ENCODE assay signal across 8 cellular contexts in the genomic region with DNA sequence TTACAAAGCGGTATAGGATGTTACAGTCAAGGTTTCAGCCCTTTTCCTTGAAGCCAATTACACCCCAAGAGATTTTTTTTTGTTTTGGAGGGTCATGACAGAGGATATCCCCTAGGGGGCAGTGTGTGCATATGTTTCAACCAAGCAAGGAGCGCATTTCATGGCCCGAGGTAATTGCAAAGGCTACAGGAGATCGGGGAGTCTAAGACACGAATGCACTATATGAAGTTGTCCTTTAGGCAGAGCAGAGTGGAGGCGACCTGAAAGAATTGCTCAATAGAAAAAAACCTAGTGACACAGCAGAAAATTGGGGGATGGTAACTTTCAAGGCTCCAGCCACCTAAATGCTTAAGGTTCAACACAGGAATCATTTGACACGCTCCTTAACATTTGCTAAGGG.
DNase-seq lines count a peak whose midpoint lies in the region; ATAC-seq and TF ChIP-seq lines count a peak whose summit lies in the region.

No MANE protein-coding gene starts in this region.

- H3K36me3 Mint-ChIP-seq in CD14-positive monocyte, result no peaks in the 10 kb centered on the region

- WGBS in liver, result 14% methylated on average over 7 of the region's 7 CpGs

- H3K27ac ChIP-seq in colonic mucosa, result no peak overlapping the region
- H3K27ac ChIP-seq in liver (ENCODE audit: low read depth in 1 of 2, low read length in 2 of 2), result no peak overlapping the region

- TF ChIP-seq CTCF in CD14-positive monocyte (IDR thresholded peaks at IDR 0.05), result peak; percentile 86
- peak; percentile 87 for TF ChIP-seq CTCF in colonic mucosa (IDR thresholded peaks at IDR 0.05)
- peak; percentile 94 for TF ChIP-seq CTCF in liver (IDR thresholded peaks at IDR 0.05; ENCODE audit: low read depth, low read length, missing input control)

- DNase-seq in CD14-positive monocyte (ENCODE audit: low spot score), result no peak
- peak; percentile 11 for DNase-seq in GM19238 (ENCODE audit: insufficient read length, low spot score)
- peak; percentile 72 for DNase-seq in NCI-H345 (lab: John Stamatoyannopoulos, UW)
- peak; percentile 32 for DNase-seq in activated CD4-positive, CD25-positive, alpha-beta regulatory T cell treated with anti-CD3 and anti-CD28 coated beads, Interleukin-2, amount 50 U/mL, for 72 hours
- peak; percentile 74 for DNase-seq in colonic mucosa
- peak; percentile 8 to 36 (median 20) for DNase-seq in stimulated activated CD4-positive, alpha-beta T cell treated with anti-CD3 and anti-CD28 coated beads, TNF-alpha, amount 100 ng/mL, for 24 hours (ENCODE audit: low read depth in 3 of 3)

- intact Hi-C loops in CD14-positive monocyte (cut with micrococcal nuclease), result loop anchor here (5.0 to 10.0 kb wide), 2 partner anchors 181 to 1352 kb away; no protein-coding TSS in a partner anchor
- intact Hi-C loops in colonic mucosa (cut with DNase I), result loop anchor here (2.0 to 10.0 kb wide), 2 partner anchors 367 to 1349 kb away; no protein-coding TSS in a partner anchor

- peaks cover 0 to 4% (median 2%) of the 10 kb centered on the region in 3 donors for H3K27me3 Mint-ChIP-seq in CD14-positive monocyte (ENCODE audit: low read depth in 3 of 3)

- no peak overlapping the region for H3K27ac Mint-ChIP-seq in CD14-positive monocyte

- H3K4me3 Mint-ChIP-seq in CD14-positive monocyte, result no peak overlapping the region

- peak; percentile 94 for ATAC-seq in HG03354 (IDR thresholded peaks at IDR 0.05; ENCODE audit: poor library complexity, severe bottlenecking, unreplicated experiment)

- peaks cover 4% of the 10 kb centered on the region for H3K4me1 Mint-ChIP-seq in CD14-positive monocyte

- H3K27me3 ChIP-seq in colonic mucosa (no peaks in the 10 kb centered on the region), liver (ENCODE audit: control insufficient read depth in 4 of 4, insufficient read depth in 4 of 4, low read length in 3 of 4) (no peaks in the 10 kb centered on the region)

- H3K36me3 ChIP-seq in colonic mucosa, result no peaks in the 10 kb centered on the region
- no peaks in the 10 kb centered on the region for H3K36me3 ChIP-seq in liver (ENCODE audit: control insufficient read depth in 4 of 4, insufficient read depth in 3 of 4, low read depth in 1 of 4, low read length in 3 of 4)

- H3K9ac ChIP-seq in colonic mucosa (ENCODE audit: low read depth in 2 of 2, low read length in 2 of 2), result no peak overlapping the region
- no peak overlapping the region for H3K9ac ChIP-seq in liver (ENCODE audit: low read depth in 1 of 2, low read length in 2 of 2)

- H3K4me1 ChIP-seq in colonic mucosa (no peaks in the 10 kb centered on the region), liver (ENCODE audit: control insufficient read depth in 4 of 4, insufficient read depth in 4 of 4, low read length in 3 of 4) (no peaks in the 10 kb centered on the region)

- H3K4me3 ChIP-seq in colonic mucosa, result no peak overlapping the region
- H3K4me3 ChIP-seq in liver (ENCODE audit: low read depth in 1 of 3, low read length in 3 of 3), result no peak overlapping the region

- H3K9me3 ChIP-seq in colonic mucosa (no peaks in the 10 kb centered on the region), liver (ENCODE audit: control insufficient read depth in 4 of 4, low read length in 3 of 4) (no peaks in the 10 kb centered on the region)

- peak; percentile 99 to 100 for TF ChIP-seq RAD21 in liver (IDR thresholded peaks at IDR 0.05)

- H3K9me3 Mint-ChIP-seq in CD14-positive monocyte, result no peaks in the 10 kb centered on the region

TF ChIP-seq in liver, 16 proteins besides CTCF, POLR2A, EP300 and RAD21:
- TF ChIP-seq NR2F2 (IDR thresholded peaks at IDR 0.05), result no peak
- TF ChIP-seq, protein P1, sequence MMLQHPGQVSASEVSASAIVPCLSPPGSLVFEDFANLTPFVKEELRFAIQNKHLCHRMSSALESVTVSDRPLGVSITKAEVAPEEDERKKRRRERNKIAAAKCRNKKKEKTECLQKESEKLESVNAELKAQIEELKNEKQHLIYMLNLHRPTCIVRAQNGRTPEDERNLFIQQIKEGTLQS (IDR thresholded peaks at IDR 0.05), result no peak
- TF ChIP-seq SP1 (IDR thresholded peaks at IDR 0.05), result no peak
- TF ChIP-seq JUND (IDR thresholded peaks at IDR 0.05), result no peak
- TF ChIP-seq RXRA (IDR thresholded peaks at IDR 0.05), result no peak
- TF ChIP-seq, protein P2, sequence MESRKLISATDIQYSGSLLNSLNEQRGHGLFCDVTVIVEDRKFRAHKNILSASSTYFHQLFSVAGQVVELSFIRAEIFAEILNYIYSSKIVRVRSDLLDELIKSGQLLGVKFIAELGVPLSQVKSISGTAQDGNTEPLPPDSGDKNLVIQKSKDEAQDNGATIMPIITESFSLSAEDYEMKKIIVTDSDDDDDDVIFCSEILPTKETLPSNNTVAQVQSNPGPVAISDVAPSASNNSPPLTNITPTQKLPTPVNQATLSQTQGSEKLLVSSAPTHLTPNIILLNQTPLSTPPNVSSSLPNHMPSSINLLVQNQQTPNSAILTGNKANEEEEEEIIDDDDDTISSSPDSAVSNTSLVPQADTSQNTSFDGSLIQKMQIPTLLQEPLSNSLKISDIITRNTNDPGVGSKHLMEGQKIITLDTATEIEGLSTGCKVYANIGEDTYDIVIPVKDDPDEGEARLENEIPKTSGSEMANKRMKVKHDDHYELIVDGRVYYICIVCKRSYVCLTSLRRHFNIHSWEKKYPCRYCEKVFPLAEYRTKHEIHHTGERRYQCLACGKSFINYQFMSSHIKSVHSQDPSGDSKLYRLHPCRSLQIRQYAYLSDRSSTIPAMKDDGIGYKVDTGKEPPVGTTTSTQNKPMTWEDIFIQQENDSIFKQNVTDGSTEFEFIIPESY (IDR thresholded peaks at IDR 0.05), result no peak
- no peak for TF ChIP-seq EGR1 (IDR thresholded peaks at IDR 0.05; ENCODE audit: low read depth in 2 of 2)
- no peak for TF ChIP-seq YY1 (IDR thresholded peaks at IDR 0.05)
- TF ChIP-seq HNF4G (IDR thresholded peaks at IDR 0.05), result no peak
